In genomic region chr16:79658301-79659001, GRCh38 we compare ENCODE assay signal across 10 cellular contexts. TPM values are rescaled to one million over a fixed set of nuclear protein-coding genes. Genes with fewer than 3 reads are reported as not detected.
A peak's percentile ranks its signal among the peaks of the same experiment; 100 is the strongest.
DNase-seq lines count a peak whose midpoint lies in the region; ATAC-seq and TF ChIP-seq lines count a peak whose summit lies in the region.
"Had no signal": no experiment of that assay in that cellular context is flagged by ENCODE, and none has a peak within 500 bp of the region (broad histone marks: within the 10 kb centered on the region; RNA-seq: fewer than 3 reads in every experiment).

No MANE protein-coding gene starts in this region.

- no peak for TF ChIP-seq CTCF in breast epithelium (IDR thresholded peaks at IDR 0.05)
- no peak for TF ChIP-seq CTCF in mucosa of descending colon (IDR thresholded peaks at IDR 0.05)

- H3K27ac ChIP-seq in breast epithelium, result peak overlapping the region; percentile 64 to 79
- no peak overlapping the region for H3K27ac ChIP-seq in CD8-positive, alpha-beta memory T cell (ENCODE audit: low read depth, low read length)

- no peak overlapping the region for H3K4me3 Mint-ChIP-seq in CD8-positive, alpha-beta memory T cell
- H3K4me3 Mint-ChIP-seq: activated CD8-positive, alpha-beta memory T cell treated with anti-CD3 and anti-CD28 coated beads, Interleukin-2, amount 10 ng/mL, durations not matched to agents 7 days and 5 days had no signal

- no peaks in the 10 kb centered on the region for H3K36me3 Mint-ChIP-seq in CD8-positive, alpha-beta memory T cell
- H3K36me3 Mint-ChIP-seq: activated CD8-positive, alpha-beta memory T cell treated with anti-CD3 and anti-CD28 coated beads, Interleukin-2, amount 10 ng/mL, durations not matched to agents 7 days and 5 days had no signal

- POLR2A ChIA-PET in CD8-positive, alpha-beta memory T cell (lab: Charles Lee), result no interaction called here

- TF ChIP-seq POLR2A in breast epithelium (IDR thresholded peaks at IDR 0.05), result no peak

- peak; percentile 81 for DNase-seq in COLO829 (ENCODE audit: low spot score)
- peak; percentile 66 for DNase-seq in MV-4-11 (lab: John Stamatoyannopoulos, UW)
- peak; percentile 66 to 79 for DNase-seq in breast epithelium (ENCODE audit: low spot score in 2 of 2)
- DNase-seq in mucosa of descending colon, result peak in 1 of 3 donors; percentile 8
- DNase-seq in CD8-positive, alpha-beta memory T cell, result no peak
- DNase-seq in NCI-H2196 (lab: John Stamatoyannopoulos, UW; ENCODE audit: unreplicated experiment), result no peak
- DNase-seq in activated CD8-positive, alpha-beta memory T cell treated with anti-CD3 and anti-CD28 coated beads, Interleukin-2, amount 50 U/mL, for 4 hours, result no peak
- DNase-seq in NK-92 (lab: John Stamatoyannopoulos, UW; ENCODE audit: unreplicated experiment), result no peak
- DNase-seq: activated CD8-positive, alpha-beta memory T cell treated with anti-CD3 and anti-CD28 coated beads, Interleukin-2, amount 10 ng/mL, durations not matched to agents 7 days and 5 days; Right ventricle myocardium superior had no signal

- H3K36me3 ChIP-seq in breast epithelium, result no peaks in the 10 kb centered on the region
- no peaks in the 10 kb centered on the region for H3K36me3 ChIP-seq in mucosa of descending colon (ENCODE audit: low read depth)
- H3K36me3 ChIP-seq in CD8-positive, alpha-beta memory T cell (ENCODE audit: insufficient read depth, low read length), result no peaks in the 10 kb centered on the region

- H3K4me1 ChIP-seq in breast epithelium (no peaks in the 10 kb centered on the region), mucosa of descending colon (ENCODE audit: low read depth) (no peaks in the 10 kb centered on the region)
- no peaks in the 10 kb centered on the region for H3K4me1 ChIP-seq in CD8-positive, alpha-beta memory T cell (ENCODE audit: insufficient read depth, low read length)

- H3K27me3 Mint-ChIP-seq in CD8-positive, alpha-beta memory T cell, result peaks cover 15 to 16% of the 10 kb centered on the region in 2 donors

- no peaks in the 10 kb centered on the region for H3K9me3 ChIP-seq in breast epithelium
- H3K9me3 ChIP-seq in mucosa of descending colon, result no peaks in the 10 kb centered on the region
- H3K9me3 ChIP-seq in CD8-positive, alpha-beta memory T cell (ENCODE audit: low read length), result no peaks in the 10 kb centered on the region

- H3K27ac Mint-ChIP-seq in CD8-positive, alpha-beta memory T cell, result peak overlapping the region in 1 of 8 donors; percentile 63
- H3K27ac Mint-ChIP-seq: activated CD8-positive, alpha-beta memory T cell treated with anti-CD3 and anti-CD28 coated beads, Interleukin-2, amount 10 ng/mL, durations not matched to agents 7 days and 5 days had no signal

- CTCF ChIA-PET in CD8-positive, alpha-beta memory T cell (lab: Charles Lee), result no interaction called here

- H3K9me3 Mint-ChIP-seq in CD8-positive, alpha-beta memory T cell, result peaks cover 0 to 2% (median 0%) of the 10 kb centered on the region in 5 donors

- no peaks in the 10 kb centered on the region for H3K27me3 ChIP-seq in breast epithelium
- no peaks in the 10 kb centered on the region for H3K27me3 ChIP-seq in CD8-positive, alpha-beta memory T cell (ENCODE audit: insufficient read depth, low read length, poor library complexity, severe bottlenecking)

- peak; percentile 24 for ATAC-seq in mucosa of descending colon
- ATAC-seq: activated CD8-positive, alpha-beta memory T cell treated with anti-CD3 and anti-CD28 coated beads, Interleukin-2, amount 10 ng/mL, durations not matched to agents 7 days and 5 days had no signal

- no peaks in the 10 kb centered on the region for H3K4me1 Mint-ChIP-seq in CD8-positive, alpha-beta memory T cell
- H3K4me1 Mint-ChIP-seq: activated CD8-positive, alpha-beta memory T cell treated with anti-CD3 and anti-CD28 coated beads, Interleukin-2, amount 10 ng/mL, durations not matched to agents 7 days and 5 days had no signal

- intact Hi-C loops in breast epithelium (cut with DNase I; ENCODE audit: low total_unique reads) (no loop called here), mucosa of descending colon (cut with DNase I, micrococcal nuclease) (no loop called here)

- H3K4me3 ChIP-seq in breast epithelium (no peak overlapping the region), mucosa of descending colon (no peak overlapping the region)
- no peak overlapping the region for H3K4me3 ChIP-seq in CD8-positive, alpha-beta memory T cell (ENCODE audit: low read length)

RNA-seq across cellular contexts. Expression of gene MAF, which starts 57.9 kb away (rescaled TPM):
- total RNA-seq in breast epithelium (10 to 100 TPM; 21.8 to 66.6 (median 37.0) TPM), mucosa of descending colon (10 to 100 TPM; 17.7 to 48.1 (median 25.1) TPM)
- total RNA-seq in CD8-positive, alpha-beta memory T cell, result 10 to 100 TPM; 36.7 to 37.6 TPM
- polyA plus RNA-seq in CD8-positive, alpha-beta memory T cell, result 2.2 TPM

Comparison
In these comparisons a context has a peak if more than half of its experiments do, and no peak if none do; other contexts are left out.
1. DNase-seq: peak in COLO829 (single experiment), MV-4-11 (single experiment) and breast epithelium (2 of 2); none in CD8-positive, alpha-beta memory T cell (0 of 5), NCI-H2196 (single experiment), activated CD8-positive, alpha-beta memory T cell treated with anti-CD3 and anti-CD28 coated beads, Interleukin-2, amount 50 U/mL, for 4 hours (single experiment) and NK-92 (single experiment).